ENCODE assay signal across 35 cellular contexts in the genomic region with DNA sequence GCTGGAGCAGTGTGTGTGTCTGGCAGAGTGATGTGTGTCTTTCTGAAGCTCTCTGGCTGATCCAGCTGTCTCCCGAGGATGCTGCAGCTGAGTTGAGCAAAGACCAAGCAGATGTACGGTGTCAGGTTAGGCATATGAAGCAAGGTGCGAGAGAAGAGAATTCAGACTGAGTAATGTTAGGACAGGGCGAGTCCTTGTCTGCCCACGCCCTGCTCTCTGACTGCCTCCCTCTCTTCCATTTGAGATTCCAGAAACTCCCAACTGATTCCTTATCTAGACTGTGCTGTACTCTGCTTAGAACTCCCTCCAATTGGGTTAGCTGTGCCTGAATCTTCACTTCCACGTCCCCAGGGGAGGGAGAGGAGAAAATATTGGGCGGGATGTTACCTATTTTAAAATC. TPM values are rescaled to one million over a fixed set of nuclear protein-coding genes. Genes with fewer than 3 reads are reported as not detected.
"Had no signal": no experiment of that assay in that cellular context is flagged by ENCODE, and none has a peak within 500 bp of the region (broad histone marks: within the 10 kb centered on the region; RNA-seq: fewer than 3 reads in every experiment).

No MANE protein-coding gene starts in this region.

- H3K27ac ChIP-seq: coronary artery, dorsolateral prefrontal cortex, heart left ventricle, pancreas, prostate gland, suprapubic skin, tibial artery had no signal

- H3K36me3 ChIP-seq: heart left ventricle, pancreas, prostate gland, suprapubic skin, tibial artery had no signal

- H3K9me3 Mint-ChIP-seq: activated B cell treated with CpG ODN at 0.5 μM for 24 hours; activated naive CD4-positive, alpha-beta T cell treated with anti-CD3 and anti-CD28 coated beads, Interleukin-2, amount 50 U/mL, for 72 hours; activated T-helper 2 cell treated with anti-CD3 and anti-CD28 coated beads, Interferon-gamma antibody, Interleukin-2, Interleukin-4, amounts not matched to agents 10 μg/mL and 5 μg/mL and 100 μg/mL, durations not matched to agents 14 hours and 24 hours and 36 hours; immature natural killer cell; nephron; stimulated activated memory B cell treated with anti-CD40 and anti-IgM and Interleukin-4, amounts not matched to agents 10 μg/mL and 1 μg/mL and 100 μg/mL, for 72 hours; T-helper 2 cell treated with Interferon-gamma antibody and Interleukin-4, amounts not matched to agents 5 μg/mL and 100 μg/mL, for 36 hours had no signal

- H3K4me2 ChIP-seq: smooth muscle cell had no signal

- H3K4me3 Mint-ChIP-seq: activated B cell treated with CpG ODN at 0.5 μM for 24 hours; activated CD8-positive, alpha-beta memory T cell treated with anti-CD3 and anti-CD28 coated beads, Interleukin-2, amount 10 ng/mL, durations not matched to agents 7 days and 5 days; activated CD8-positive, alpha-beta T cell treated with anti-CD3 and anti-CD28 coated beads, Interleukin-2, amount 10 ng/mL, durations not matched to agents 7 days and 5 days; immature natural killer cell; nephron; stimulated activated memory B cell treated with anti-CD40 and anti-IgM and Interleukin-4, amounts not matched to agents 10 μg/mL and 1 μg/mL and 100 μg/mL, for 72 hours; T-helper 2 cell treated with Interferon-gamma antibody and Interleukin-4, amounts not matched to agents 5 μg/mL and 100 μg/mL, for 36 hours had no signal

- H3K36me3 Mint-ChIP-seq: activated CD8-positive, alpha-beta memory T cell treated with anti-CD3 and anti-CD28 coated beads, Interleukin-2, amount 10 ng/mL, durations not matched to agents 7 days and 5 days; activated naive CD4-positive, alpha-beta T cell treated with anti-CD3 and anti-CD28 coated beads, Interleukin-2, amount 50 U/mL, for 72 hours; stimulated activated memory B cell treated with anti-CD40 and anti-IgM and Interleukin-4, amounts not matched to agents 10 μg/mL and 1 μg/mL and 100 μg/mL, for 72 hours had no signal

- H3K27me3 ChIP-seq: pancreas, tibial artery had no signal

- H3K4me3 ChIP-seq: coronary artery, dorsolateral prefrontal cortex, heart left ventricle, pancreas, prostate gland, smooth muscle cell, suprapubic skin, tibial artery had no signal

- H3K9me3 ChIP-seq: heart left ventricle, pancreas, prostate gland, suprapubic skin, tibial artery had no signal

- DNase-seq: activated B cell treated with CpG ODN at 0.5 μM for 24 hours; activated CD4-positive, alpha-beta T cell treated with anti-CD3 and anti-CD28 coated beads, Interleukin-2, amount 50 U/mL, for 1 hour; activated CD8-positive, alpha-beta memory T cell treated with anti-CD3 and anti-CD28 coated beads, Interleukin-2, amount 10 ng/mL, durations not matched to agents 7 days and 5 days; activated CD8-positive, alpha-beta T cell treated with anti-CD3 and anti-CD28 coated beads, Interleukin-2, amount 10 ng/mL, durations not matched to agents 7 days and 5 days; activated T-cell treated with anti-CD3 and anti-CD28 coated beads, Interleukin-2, amount 50 U/mL, for 48 hours; anterior cingulate cortex; dorsolateral prefrontal cortex; effector memory CD4-positive, alpha-beta T cell; erythroblast; heart left ventricle; hypothalamus; immature natural killer cell; kidney; left colon; mammary epithelial cell; pancreas; stimulated activated CD4-positive, alpha-beta T cell treated with anti-CD3 and anti-CD28 coated beads, Interleukin-1b, Interleukin-23, amount 100 ng/mL, for 48 hours; stimulated activated CD4-positive, alpha-beta T cell treated with anti-CD3 and anti-CD28 coated beads, Interleukin-4, amount 100 ng/mL, for 4 hours; stimulated activated CD8-positive, alpha-beta memory T cell treated with anti-CD3 and anti-CD28 coated beads, Interleukin-4, amount 100 ng/mL, for 48 hours; T-helper 1 cell; tibial artery had no signal

- H3K27ac Mint-ChIP-seq: activated B cell treated with CpG ODN at 0.5 μM for 24 hours; activated CD8-positive, alpha-beta memory T cell treated with anti-CD3 and anti-CD28 coated beads, Interleukin-2, amount 10 ng/mL, durations not matched to agents 7 days and 5 days; activated CD8-positive, alpha-beta T cell treated with anti-CD3 and anti-CD28 coated beads, Interleukin-2, amount 10 ng/mL, durations not matched to agents 7 days and 5 days; activated naive CD4-positive, alpha-beta T cell treated with anti-CD3 and anti-CD28 coated beads, Interleukin-2, amount 50 U/mL, for 72 hours; activated T-helper 2 cell treated with anti-CD3 and anti-CD28 coated beads, Interferon-gamma antibody, Interleukin-2, Interleukin-4, amounts not matched to agents 10 μg/mL and 5 μg/mL and 100 μg/mL, durations not matched to agents 14 hours and 24 hours and 36 hours; immature natural killer cell; nephron; stimulated activated memory B cell treated with anti-CD40 and anti-IgM and Interleukin-4, amounts not matched to agents 10 μg/mL and 1 μg/mL and 100 μg/mL, for 72 hours; T-helper 2 cell treated with Interferon-gamma antibody and Interleukin-4, amounts not matched to agents 5 μg/mL and 100 μg/mL, for 36 hours had no signal

- ATAC-seq: activated CD8-positive, alpha-beta memory T cell treated with anti-CD3 and anti-CD28 coated beads, Interleukin-2, amount 10 ng/mL, durations not matched to agents 7 days and 5 days; activated CD8-positive, alpha-beta T cell treated with anti-CD3 and anti-CD28 coated beads, Interleukin-2, amount 10 ng/mL, durations not matched to agents 7 days and 5 days; activated naive CD4-positive, alpha-beta T cell treated with anti-CD3 and anti-CD28 coated beads, Interleukin-2, amount 50 U/mL, for 72 hours; heart left ventricle; left colon; pancreas; stimulated activated memory B cell treated with anti-CD40 and anti-IgM and Interleukin-4, amounts not matched to agents 10 μg/mL and 1 μg/mL and 100 μg/mL, for 72 hours had no signal

- H3K4me1 ChIP-seq: prostate gland had no signal

RNA-seq across cellular contexts. Expression of gene NTSR2, which starts 50.8 kb away (rescaled TPM):
- total RNA-seq: activated B cell treated with CpG ODN at 0.5 μM for 24 hours; activated CD8-positive, alpha-beta memory T cell treated with anti-CD3 and anti-CD28 coated beads, Interleukin-2, amount 10 ng/mL, durations not matched to agents 7 days and 5 days; activated CD8-positive, alpha-beta T cell treated with anti-CD3 and anti-CD28 coated beads, Interleukin-2, amount 10 ng/mL, durations not matched to agents 7 days and 5 days; activated naive CD4-positive, alpha-beta T cell treated with anti-CD3 and anti-CD28 coated beads, Interleukin-2, amount 50 U/mL, for 72 hours; activated T-helper 2 cell treated with anti-CD3 and anti-CD28 coated beads, Interferon-gamma antibody, Interleukin-2, Interleukin-4, amounts not matched to agents 10 μg/mL and 5 μg/mL and 100 μg/mL, durations not matched to agents 14 hours and 24 hours and 36 hours; fibroblast of lung; fibroblast of villous mesenchyme; kidney; left colon; liver; mammary epithelial cell; mucosa of gallbladder; pancreas; smooth muscle cell; suprapubic skin; ureter had no signal
- polyA plus RNA-seq: fibroblast of lung, immature natural killer cell, liver, mammary epithelial cell, pancreas, smooth muscle cell had no signal
